ENCODE assay signal across 8 cellular contexts in genomic region chr2:28583899-28584553, GRCh38.
DNase-seq lines count a peak whose midpoint lies in the region; ATAC-seq and TF ChIP-seq lines count a peak whose summit lies in the region.

No MANE protein-coding gene starts in this region.

- in situ Hi-C loops in GM13977 (cut with MboI; ENCODE audit: low pct_unique_long_range_greater_than_20kb, low sequenced_read_pairs, unreplicated experiment), result no loop called here

- H3K27ac ChIP-seq in esophagus muscularis mucosa (replicated peaks in 1 of 4), result peak overlapping the region; percentile 57 to 73 (median 68)
- peak overlapping the region; percentile 64 for H3K27ac ChIP-seq in suprapubic skin

- TF ChIP-seq POLR2A in esophagus muscularis mucosa (IDR thresholded peaks at IDR 0.05; ENCODE audit: low read depth) (no peak), suprapubic skin (IDR thresholded peaks at IDR 0.05) (no peak)

- H3K36me3 ChIP-seq in esophagus muscularis mucosa, result no peaks in the 10 kb centered on the region
- no peaks in the 10 kb centered on the region for H3K36me3 ChIP-seq in suprapubic skin

- H3K27me3 ChIP-seq in esophagus muscularis mucosa (no peaks in the 10 kb centered on the region), suprapubic skin (no peaks in the 10 kb centered on the region)

- intact Hi-C loops in esophagus muscularis mucosa (cut with DNase I), result no loop called here

- 42% methylated on average over 8 of the region's 10 CpGs for WGBS in esophagus muscularis mucosa
- 22% methylated on average over 10 of the region's 10 CpGs for WGBS in suprapubic skin

- ATAC-seq in HG03159 (IDR thresholded peaks at IDR 0.05; ENCODE audit: unreplicated experiment), result no peak

- H3K4me3 ChIP-seq in esophagus muscularis mucosa, result no peak overlapping the region
- no peak overlapping the region for H3K4me3 ChIP-seq in suprapubic skin

- H3K9me3 ChIP-seq in esophagus muscularis mucosa (no peaks in the 10 kb centered on the region), suprapubic skin (no peaks in the 10 kb centered on the region)

- TF ChIP-seq CTCF in GM13977 (IDR thresholded peaks at IDR 0.05; ENCODE audit: extremely low read depth, insufficient read depth, missing control alignments), result no peak
- TF ChIP-seq CTCF in esophagus muscularis mucosa (IDR thresholded peaks at IDR 0.05), result no peak
- no peak for TF ChIP-seq CTCF in suprapubic skin (IDR thresholded peaks at IDR 0.05)

- TF ChIP-seq EP300 in esophagus muscularis mucosa (IDR thresholded peaks at IDR 0.05), result no peak
- no peak for TF ChIP-seq EP300 in suprapubic skin (IDR thresholded peaks at IDR 0.05)

- H3K4me1 ChIP-seq in esophagus muscularis mucosa (peaks cover 26 to 30% (median 28%) of the 10 kb centered on the region in 4 donors), suprapubic skin (peaks cover 18% of the 10 kb centered on the region)

- DNase-seq in GM13977 (ENCODE audit: low spot score), result peak; percentile 47
- peak; percentile 92 for DNase-seq in NCI-H226
- DNase-seq in activated CD8-positive, alpha-beta memory T cell treated with anti-CD3 and anti-CD28 coated beads, Interleukin-2, amount 50 U/mL, for 48 hours, result peak; percentile 83
- peak; percentile 95 for DNase-seq in esophagus muscularis mucosa (ENCODE audit: extremely low spot score)
- DNase-seq in occipital lobe (lab: John Stamatoyannopoulos, UW), result peak; percentile 82
- DNase-seq in suprapubic skin (ENCODE audit: low spot score in 2 of 2), result peak; percentile 84 to 85
- DNase-seq in NCI-H82 treated with DMSO at 0.1 percent for 48 hours (lab: John Stamatoyannopoulos, UW; ENCODE audit: unreplicated experiment), result no peak
